Comparison of ENCODE assay signal across 8 cellular contexts in the genomic region with DNA sequence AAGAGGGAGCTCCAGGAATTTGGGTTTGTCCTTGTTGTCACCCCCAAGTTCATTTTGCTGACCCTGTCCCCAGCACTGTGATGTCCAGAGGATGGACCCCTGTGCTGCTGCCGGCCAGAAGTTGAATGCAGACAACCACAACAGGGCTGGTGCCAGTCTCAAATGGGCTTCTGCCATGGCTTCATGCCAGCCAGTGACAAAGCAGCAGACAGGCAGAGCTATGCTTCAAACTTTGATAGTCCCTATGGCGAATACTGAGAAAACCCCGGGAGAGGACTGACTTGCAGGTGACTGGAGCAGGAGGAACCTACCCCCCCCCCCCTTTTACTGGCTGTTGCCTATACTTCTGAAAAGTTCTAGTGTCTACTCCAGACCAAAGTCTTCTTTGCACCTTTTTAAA. TPM values are rescaled to one million over a fixed set of nuclear protein-coding genes. Genes with fewer than 3 reads are reported as not detected.
DNase-seq lines count a peak whose midpoint lies in the region; ATAC-seq and TF ChIP-seq lines count a peak whose summit lies in the region.

No MANE protein-coding gene starts in this region.

- peak overlapping the region; percentile 96 for H3K9ac ChIP-seq in HUES6 (ENCODE audit: low read length)

- TF ChIP-seq CTCF in A673 (conservative IDR thresholded peaks at IDR 0.05; ENCODE audit: low read depth, low read length): no peak
- no peak for TF ChIP-seq CTCF in breast epithelium (IDR thresholded peaks at IDR 0.05)
- no peak for TF ChIP-seq CTCF in upper lobe of right lung (IDR thresholded peaks at IDR 0.05)

- H3K4me1 ChIP-seq in A673 (ENCODE audit: insufficient read depth, low read length, poor library complexity, severe bottlenecking): peaks cover 46% of the 10 kb centered on the region
- H3K4me1 ChIP-seq in HUES6 (ENCODE audit: control insufficient read depth, insufficient read depth, low read length): peaks cover 51% of the 10 kb centered on the region
- peaks cover 8 to 26% of the 10 kb centered on the region in 2 donors for H3K4me1 ChIP-seq in breast epithelium
- H3K4me1 ChIP-seq in upper lobe of right lung: peaks cover 56% of the 10 kb centered on the region

- H3K27ac ChIP-seq in A673 (ENCODE audit: low read depth, low read length, poor library complexity, severe bottlenecking): peak overlapping the region; percentile 66
- no peak overlapping the region for H3K27ac ChIP-seq in HUES6 (ENCODE audit: low read depth, low read length)
- H3K27ac ChIP-seq in breast epithelium: peak overlapping the region; percentile 73 to 99
- peak overlapping the region; percentile 95 for H3K27ac ChIP-seq in upper lobe of right lung

- H3K36me3 ChIP-seq in A673 (ENCODE audit: insufficient read depth, low read length, poor library complexity, severe bottlenecking) (no peaks in the 10 kb centered on the region), HUES6 (ENCODE audit: control insufficient read depth, insufficient read depth, low read length) (peaks cover 58% of the 10 kb centered on the region), breast epithelium (no peaks in the 10 kb centered on the region), upper lobe of right lung (peaks cover 5% of the 10 kb centered on the region)

- H3K4me3 ChIP-seq in A673 (ENCODE audit: low read depth, low read length, poor library complexity, severe bottlenecking) (peak overlapping the region; percentile 73), HUES6 (ENCODE audit: low read depth, low read length) (peak overlapping the region; percentile 78), breast epithelium (peak overlapping the region; percentile 90 to 97 (median 91)), upper lobe of right lung (peak overlapping the region; percentile 83)

- CTCF ChIA-PET in A673 (lab: Charles Lee): interaction anchor here (0.6 kb wide), 1 partner anchor 231 kb away, joined by 3 read pairs; no protein-coding TSS in a partner anchor

- H3K9me3 ChIP-seq in A673 (ENCODE audit: low read depth, low read length, poor library complexity, severe bottlenecking) (no peaks in the 10 kb centered on the region), HUES6 (ENCODE audit: control insufficient read depth, insufficient read depth, low read depth, low read length) (no peaks in the 10 kb centered on the region), breast epithelium (no peaks in the 10 kb centered on the region), upper lobe of right lung (no peaks in the 10 kb centered on the region)

- no peaks in the 10 kb centered on the region for H3K27me3 ChIP-seq in A673 (replicated peaks; ENCODE audit: insufficient read depth, low read depth, low read length, poor library complexity)
- no peaks in the 10 kb centered on the region for H3K27me3 ChIP-seq in HUES6 (ENCODE audit: control insufficient read depth, insufficient read depth, low read length)
- H3K27me3 ChIP-seq in breast epithelium: no peaks in the 10 kb centered on the region
- no peaks in the 10 kb centered on the region for H3K27me3 ChIP-seq in upper lobe of right lung

- POLR2A ChIA-PET in A673 (lab: Charles Lee; ENCODE audit: low non-redundant PET): no interaction called here

- intact Hi-C loops in A673 (cut with micrococcal nuclease; ENCODE audit: unreplicated experiment): loop anchor here (5.0 kb wide), 2 partner anchors 170 to 280 kb away; no protein-coding TSS in a partner anchor
- intact Hi-C loops in breast epithelium (cut with DNase I; ENCODE audit: low total_unique reads): no loop called here
- intact Hi-C loops in upper lobe of right lung (cut with DNase I): loop anchor here (10.0 kb wide), 1 partner anchor 273 kb away; no protein-coding TSS in a partner anchor

- no peak for TF ChIP-seq POLR2A in breast epithelium (IDR thresholded peaks at IDR 0.05)

- peak; percentile 52 for DNase-seq in A673 (ENCODE audit: low spot score)
- no peak for DNase-seq in breast epithelium (ENCODE audit: low spot score in 2 of 2)
- peak; percentile 76 for DNase-seq in medulla oblongata (ENCODE audit: extremely low spot score)
- no peak for DNase-seq in upper lobe of right lung
- DNase-seq in NCI-H82 treated with DMSO at 0.1 percent for 48 hours (lab: John Stamatoyannopoulos, UW; ENCODE audit: unreplicated experiment): no peak
- no peak for DNase-seq in DMS114 treated with DMSO at 0.1 percent for 48 hours (lab: John Stamatoyannopoulos, UW; ENCODE audit: unreplicated experiment)

- ATAC-seq in upper lobe of right lung: no peak
- no peak for ATAC-seq in GM18502 (IDR thresholded peaks at IDR 0.05; ENCODE audit: poor library complexity, unreplicated experiment)

- no TSS peak for BruUV-seq in A673 (replicated peaks; lab: Mats Ljungman, UMichigan)

RNA-seq across cellular contexts. Expression of a gene that starts 3.2 kb away (rescaled TPM):
- total RNA-seq in A673 (2021) (11.4 and 12.0 TPM in 2 replicates), breast epithelium (10 to 100 TPM; 17.4 to 21.2 (median 20.6) TPM), upper lobe of right lung (68.9 TPM)

Comparison
In these comparisons a context has a peak if more than half of its experiments do, and no peak if none do; other contexts are left out.
1. DNase-seq: peak in A673 (single experiment) and medulla oblongata (single experiment); none in breast epithelium (0 of 2), upper lobe of right lung (single experiment), NCI-H82 treated with DMSO at 0.1 percent for 48 hours (single experiment) and DMS114 treated with DMSO at 0.1 percent for 48 hours (single experiment).
2. Peak in every context shown above with its lines, with median percentiles within 50 percentile points of each other: H3K4me3 ChIP-seq.